Comparison of ENCODE assay signal across 8 cellular contexts in the genomic region with DNA sequence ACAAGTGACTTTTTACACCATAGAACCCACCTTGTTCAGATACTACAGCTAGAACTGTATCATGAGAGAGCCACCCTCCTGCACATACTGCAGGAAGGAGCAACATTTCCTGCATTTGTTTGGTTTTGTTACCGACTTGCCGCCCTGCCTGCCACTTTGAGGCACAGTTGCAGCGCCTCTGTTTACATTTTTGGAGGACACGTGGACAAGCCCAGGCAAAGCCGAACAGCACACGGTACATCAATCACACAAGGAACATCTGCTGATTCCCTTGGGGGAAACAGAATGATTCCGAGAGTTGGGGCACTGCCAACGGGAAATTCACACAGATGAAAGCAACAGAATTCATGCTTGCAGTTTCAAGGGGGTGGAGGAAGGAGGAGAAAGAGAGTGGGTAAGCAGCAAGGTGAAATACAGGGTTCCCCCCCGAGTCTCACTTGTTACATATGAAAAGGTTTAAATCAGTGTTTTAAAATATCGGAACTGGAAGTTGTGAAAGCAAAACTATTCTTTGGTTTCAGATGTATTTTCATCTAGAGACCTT.
DNase-seq lines count a peak whose midpoint lies in the region; ATAC-seq, FAIRE-seq and TF ChIP-seq lines count a peak whose summit lies in the region.

No MANE protein-coding gene starts in this region.

- no peaks in the 10 kb centered on the region for H3K27me3 ChIP-seq in esophagus squamous epithelium
- H3K27me3 ChIP-seq in neutrophil, result no peaks in the 10 kb centered on the region

- H3K27ac ChIP-seq in esophagus squamous epithelium, result peak overlapping the region; percentile 45 to 80 (median 71)
- H3K27ac ChIP-seq in neutrophil, result peak overlapping the region; percentile 57

- 0 to 8% methylated on average over 10 of the region's 10 CpGs for WGBS in esophagus squamous epithelium, 2 donors

- ATAC-seq in GM18868 (IDR thresholded peaks at IDR 0.05; ENCODE audit: unreplicated experiment) (peak; percentile 84), HG03064 (IDR thresholded peaks at IDR 0.05; ENCODE audit: low read depth, unreplicated experiment) (peak; percentile 71)

- intact Hi-C loops in esophagus squamous epithelium (cut with DNase I), result no loop called here

- H3K4me1 ChIP-seq in esophagus squamous epithelium, result peaks cover 10 to 70% (median 25%) of the 10 kb centered on the region in 3 donors
- peaks cover 19 to 24% of the 10 kb centered on the region in 2 experiments for H3K4me1 ChIP-seq in neutrophil (ENCODE audit: control insufficient read depth in 1 of 2, insufficient read depth in 1 of 2, low read depth in 1 of 2, low read length in 1 of 2)

- TF ChIP-seq CTCF in AG10803 (conservative IDR thresholded peaks at IDR 0.05; ENCODE audit: low read length) (no peak), esophagus squamous epithelium (IDR thresholded peaks at IDR 0.05) (peak in 1 of 6 experiments; percentile 9), neutrophil (IDR thresholded peaks at IDR 0.05) (no peak)

- no peak for FAIRE-seq in urothelium cell line (lab: Jason Lieb, UNC)

- peak in 1 of 4 donors; percentile 82 for TF ChIP-seq POLR2A in esophagus squamous epithelium (IDR thresholded peaks at IDR 0.05)

- H3K36me3 ChIP-seq in esophagus squamous epithelium, result no peaks in the 10 kb centered on the region
- H3K36me3 ChIP-seq in neutrophil, result no peaks in the 10 kb centered on the region

- peak; percentile 89 for DNase-seq in AG10803 (ENCODE audit: low read depth)
- DNase-seq in NCI-H345 treated with DMSO at 0.1 percent for 48 hours (lab: John Stamatoyannopoulos, UW; ENCODE audit: unreplicated experiment), result peak; percentile 96
- peak; percentile 11 for DNase-seq in activated T-cell treated with anti-CD3 and anti-CD28 coated beads for 48 hours (ENCODE audit: low read depth)
- no peak for DNase-seq in esophagus squamous epithelium (lab: John Stamatoyannopoulos, UW)
- DNase-seq in urothelium cell line (ENCODE audit: low spot score), result peak; percentile 48

- no peaks in the 10 kb centered on the region for H3K9me3 ChIP-seq in esophagus squamous epithelium
- H3K9me3 ChIP-seq in neutrophil, result no peaks in the 10 kb centered on the region

- H3K4me3 ChIP-seq in AG10803 (ENCODE audit: low read length) (peak overlapping the region; percentile 50), esophagus squamous epithelium (peak overlapping the region in 3 of 4 donors; percentile 21 to 61 (median 32)), neutrophil (ENCODE audit: low read depth in 1 of 2, low read length in 1 of 2) (peak overlapping the region; percentile 48 to 55)
